1 cellular context compared by ENCODE assay signal in genomic region chr6:42890311-42891198, GRCh38.
TF ChIP-seq lines count a peak whose summit lies in the region.

No MANE protein-coding gene starts in this region.

TF ChIP-seq in GM12878, 131 proteins besides CTCF, POLR2A, EP300 and RAD21 (continued from another document and continues in another):
- TF ChIP-seq MTA2 (IDR thresholded peaks at IDR 0.05; ENCODE audit: low read depth) (peak; percentile 49; the same call in 1 of the 2 replicates), NKRF (conservative IDR thresholded peaks at IDR 0.05) (peak; percentile 88), TAF1 (IDR thresholded peaks at IDR 0.05; ENCODE audit: borderline replicate concordance, low read depth, low read length) (peak; percentile 88; the same call in 1 of the 2 replicates), BACH1 (IDR thresholded peaks at IDR 0.05; ENCODE audit: borderline replicate concordance) (peak; percentile 91), RAD51 (IDR thresholded peaks at IDR 0.05) (0 out of 2 replicates have a peak, but pooled peaks have one; percentile 24), SMC3 (IDR thresholded peaks at IDR 0.05; ENCODE audit: borderline replicate concordance, low read length) (peak; percentile 8; the same call in 1 of the 2 replicates), CBFB (IDR thresholded peaks at IDR 0.05; ENCODE audit: low read depth) (peak; percentile 72; the same call in 1 of the 2 replicates), CBX5 (IDR thresholded peaks at IDR 0.05; ENCODE audit: low read depth) (no peak), POLR2AphosphoS5 (IDR thresholded peaks at IDR 0.05; ENCODE audit: low read length) (peak; percentile 97), SUZ12 (IDR thresholded peaks at IDR 0.05; ENCODE audit: unreplicated experiment) (no peak), MYB (IDR thresholded peaks at IDR 0.05; ENCODE audit: borderline replicate concordance, low read depth, low read length) (no peak), MAX (IDR thresholded peaks at IDR 0.05; ENCODE audit: low read depth, low read length) (peak; percentile 63; the same call in 1 of the 2 replicates), SREBF1 (IDR thresholded peaks at IDR 0.05; ENCODE audit: low read length) (peak; percentile 95), STAT1 (conservative IDR thresholded peaks at IDR 0.05) (peak; percentile 88; the same call in 1 of the 2 replicates), ZNF687 (IDR thresholded peaks at IDR 0.05) (peak; percentile 66; the same call in 1 of the 2 replicates), SMAD5 (IDR thresholded peaks at IDR 0.05; ENCODE audit: low read depth) (peak; percentile 80; the same call in 1 of the 2 replicates), ZNF207 (IDR thresholded peaks at IDR 0.05; ENCODE audit: borderline replicate concordance) (peak; percentile 89; the same call in 1 of the 2 replicates), MTA3 (IDR thresholded peaks at IDR 0.05; ENCODE audit: borderline replicate concordance, low read length) (peak; percentile 77; the same call in 1 of the 2 replicates), NFIC (IDR thresholded peaks at IDR 0.05; ENCODE audit: low read depth, low read length) (peak; percentile 55; the same call in 1 of the 2 replicates), SPI1 (IDR thresholded peaks at IDR 0.05; ENCODE audit: borderline replicate concordance, insufficient read depth, low read depth, low read length) (peak; percentile 39; the same call in 1 of the 2 replicates), RCOR1 (conservative IDR thresholded peaks at IDR 0.05; ENCODE audit: low read depth, low read length) (0 out of 2 replicates have a peak, but pooled peaks have one; percentile 0), NR2C1 (IDR thresholded peaks at IDR 0.05) (peak; percentile 91), ZBTB33 (IDR thresholded peaks at IDR 0.05) (peak; percentile 67; the same call in 1 of the 2 replicates), SMAD1 (IDR thresholded peaks at IDR 0.05; ENCODE audit: low read depth, partially characterized antibody) (peak; percentile 61), TARDBP (IDR thresholded peaks at IDR 0.05; ENCODE audit: borderline replicate concordance) (peak; percentile 15; the same call in 1 of the 2 replicates), MYC (IDR thresholded peaks at IDR 0.05; ENCODE audit: insufficient read depth, insufficient read length, insufficient replicate concordance, low read length, severe bottlenecking) (no peak), MLLT1 (IDR thresholded peaks at IDR 0.05) (peak; percentile 82; the same call in 1 of the 2 replicates), SRF (IDR thresholded peaks at IDR 0.05; ENCODE audit: low read depth in 2 of 2, low read length in 2 of 2) (no peak), SKIL (IDR thresholded peaks at IDR 0.05; ENCODE audit: low read depth, poor library complexity, severe bottlenecking) (peak; percentile 85), JUND (IDR thresholded peaks at IDR 0.05; ENCODE audit: low read depth, low read length) (peak; percentile 99), DPF2 (IDR thresholded peaks at IDR 0.05) (peak; percentile 70), ZNF24 (IDR thresholded peaks at IDR 0.05) (no peak), ZBTB11 (CRISPR knock-in tag; IDR thresholded peaks at IDR 0.05) (peak; percentile 36; the same call in 1 of the 2 replicates), LARP7 (IDR thresholded peaks at IDR 0.05) (peak; percentile 92), ZNF274 (IDR thresholded peaks at IDR 0.05; ENCODE audit: insufficient read depth, insufficient read length) (no peak), USF2 (IDR thresholded peaks at IDR 0.05; ENCODE audit: borderline replicate concordance, low read depth, low read length) (no peak), CREM (IDR thresholded peaks at IDR 0.05; ENCODE audit: low read depth) (peak; percentile 60; the same call in 1 of the 2 replicates), HDAC6 (IDR thresholded peaks at IDR 0.05; ENCODE audit: unreplicated experiment) (peak; percentile 55), BCL3 (IDR thresholded peaks at IDR 0.05; ENCODE audit: borderline replicate concordance, insufficient read depth, low read depth, low read length, poor library complexity, severe bottlenecking) (peak; percentile 93), ESRRA (IDR thresholded peaks at IDR 0.05; ENCODE audit: low read length) (no peak)
